22 cellular contexts compared by ENCODE assay signal in genomic region chr3:127846576-127846975, GRCh38. TPM values are rescaled to one million over a fixed set of nuclear protein-coding genes. Genes with fewer than 3 reads are reported as not detected.
DNase-seq lines count a peak whose midpoint lies in the region; FAIRE-seq and TF ChIP-seq lines count a peak whose summit lies in the region.
"Had no signal": no experiment of that assay in that cellular context is flagged by ENCODE, and none has a peak within 500 bp of the region (broad histone marks: within the 10 kb centered on the region; RNA-seq: fewer than 3 reads in every experiment).

No MANE protein-coding gene starts in this region.

- FAIRE-seq in GM19239 (lab: Jason Lieb, UNC) = peak; percentile 39
- FAIRE-seq: A204.1, D721Med, G401.6, GM12891, H1, HepG2, HTR-8/SVneo had no signal

- no peaks in the 10 kb centered on the region for H3K27me3 ChIP-seq in esophagus squamous epithelium
- H3K27me3 ChIP-seq: BE2C had no signal

- H3K27ac ChIP-seq in esophagus squamous epithelium = peak overlapping the region in 3 of 4 donors; percentile 65 to 90 (median 82)
- H3K27ac ChIP-seq: C4-2B had no signal

- no peak for TF ChIP-seq CTCF in esophagus squamous epithelium (IDR thresholded peaks at IDR 0.05)

- H3K4me1 ChIP-seq in esophagus squamous epithelium = peaks cover 5 to 40% (median 18%) of the 10 kb centered on the region in 3 donors
- H3K4me1 ChIP-seq: BE2C had no signal

- intact Hi-C loops in esophagus squamous epithelium (cut with DNase I) = no loop called here

- no peaks in the 10 kb centered on the region for H3K36me3 ChIP-seq in esophagus squamous epithelium
- H3K36me3 ChIP-seq: BE2C, HAP-1 had no signal

- no peaks in the 10 kb centered on the region for H3K9me3 ChIP-seq in esophagus squamous epithelium
- H3K9me3 ChIP-seq: BE2C, HAP-1 had no signal

- 68 to 74% methylated on average over 1 of the region's 1 CpG for WGBS in esophagus squamous epithelium, 2 donors

- no peak for DNase-seq in GM19239 (ENCODE audit: insufficient read length, low spot score)
- no peak for DNase-seq in esophagus squamous epithelium (lab: John Stamatoyannopoulos, UW)
- DNase-seq in midbrain (lab: John Stamatoyannopoulos, UW) = peak; percentile 9
- DNase-seq in NCI-H82 treated with DMSO at 0.1 percent for 48 hours (lab: John Stamatoyannopoulos, UW; ENCODE audit: unreplicated experiment) = no peak
- DNase-seq in NCI-H2081 (lab: John Stamatoyannopoulos, UW) = no peak
- no peak for DNase-seq in cerebellum (ENCODE audit: low spot score)
- DNase-seq in activated CD8-positive, alpha-beta memory T cell treated with anti-CD3 and anti-CD28 coated beads for 24 hours = no peak
- DNase-seq: BE2C; CD4-positive, alpha-beta memory T cell; COR-L47; DMS153; DMS79 treated with DMSO at 0.1 percent for 48 hours; EL had no signal

- TF ChIP-seq POLR2A in esophagus squamous epithelium (IDR thresholded peaks at IDR 0.05) = no peak

- H3K4me3 ChIP-seq in esophagus squamous epithelium = no peak overlapping the region
- H3K4me3 ChIP-seq: HAP-1 had no signal

RNA-seq across cellular contexts. Expression of gene MGLL, which starts 24.3 kb away (rescaled TPM):
- total RNA-seq in esophagus squamous epithelium (100 to 1,000 TPM in 1 of 4 donors, 10 to 100 TPM in 3; 36.7 to 146 (median 73.5) TPM), cerebellum (11.6 TPM)
- total RNA-seq: HepG2 had no signal
